In genomic region chr2:215554689-215555088, GRCh38 we compare ENCODE assay signal across 26 cellular contexts.
DNase-seq lines count a peak whose midpoint lies in the region; ATAC-seq, FAIRE-seq and TF ChIP-seq lines count a peak whose summit lies in the region.
"Had no signal": no experiment of that assay in that cellular context is flagged by ENCODE, and none has a peak within 500 bp of the region (broad histone marks: within the 10 kb centered on the region; RNA-seq: fewer than 3 reads in every experiment).

No MANE protein-coding gene starts in this region.

- H3K79me2 ChIP-seq in endothelial cell of umbilical vein (ENCODE audit: control insufficient read depth, insufficient read depth, low read length), result no peaks in the 10 kb centered on the region
- no peaks in the 10 kb centered on the region for H3K79me2 ChIP-seq in keratinocyte (ENCODE audit: control insufficient read depth, insufficient read depth, low read length)

- CTCF ChIA-PET in endothelial cell of umbilical vein (lab: Charles Lee), result interaction anchor here (0.9 to 1.1 kb wide), 5 partner anchors 11 to 100 kb away, joined by 3 to 5 read pairs (median 4); no protein-coding TSS in a partner anchor

- H3K9me3 ChIP-seq in RWPE2 (ENCODE audit: severe bottlenecking) (no peaks in the 10 kb centered on the region), endothelial cell of umbilical vein (replicated peaks; ENCODE audit: control insufficient read depth, insufficient read depth, low read length) (no peaks in the 10 kb centered on the region), keratinocyte (ENCODE audit: control insufficient read depth, low read depth, low read length) (no peaks in the 10 kb centered on the region)
- H3K9me3 ChIP-seq: neutrophil, right atrium auricular region had no signal

- H2AFZ ChIP-seq in endothelial cell of umbilical vein (ENCODE audit: low read depth, low read length) (no peak overlapping the region), keratinocyte (ENCODE audit: control insufficient read depth, low read length) (peak overlapping the region; percentile 45)

- H3K4me3 ChIP-seq in RWPE2 (ENCODE audit: severe bottlenecking) (no peak overlapping the region), endothelial cell of umbilical vein (replicated peaks in 1 of 3; ENCODE audit: insufficient read depth in 1 of 3, low read depth in 1 of 3, low read length in 3 of 3) (no peak overlapping the region), keratinocyte (ENCODE audit: control insufficient read depth in 2 of 3, extremely low read depth in 1 of 3, insufficient read depth in 2 of 3, low read depth in 1 of 3, low read length in 3 of 3) (no peak overlapping the region)
- H3K4me3 ChIP-seq: dorsolateral prefrontal cortex, lung, right atrium auricular region had no signal

- FAIRE-seq in endothelial cell of umbilical vein (lab: Jason Lieb, UNC) (no peak), keratinocyte (lab: Jason Lieb, UNC) (peak; percentile 13)
- FAIRE-seq: D721Med had no signal

- peak; percentile 94 for ATAC-seq in RWPE2 (ENCODE audit: low read depth)
- ATAC-seq: activated naive CD8-positive, alpha-beta T cell treated with anti-CD3 and anti-CD28 coated beads, Interleukin-2, amount 50 U/mL, for 24 hours; T-helper 17 cell had no signal

- TF ChIP-seq CTCF in RWPE2 (IDR thresholded peaks at IDR 0.05; ENCODE audit: poor library complexity, severe bottlenecking) (no peak), endothelial cell of umbilical vein (IDR thresholded peaks at IDR 0.05; ENCODE audit: extremely low read depth in 1 of 2, insufficient read depth in 1 of 2, low read depth in 1 of 2, low read length in 2 of 2) (no peak), keratinocyte (optimal IDR thresholded peaks at IDR 0.05 in 1 of 3, IDR thresholded peaks at IDR 0.05 in 1 of 3, conservative IDR thresholded peaks at IDR 0.05 in 1 of 3; ENCODE audit: extremely low read depth in 1 of 3, insufficient read depth in 2 of 3, low read length in 3 of 3) (no peak), nephron progenitor cell (IDR thresholded peaks at IDR 0.05) (no peak)

- dilution Hi-C loops in endothelial cell of umbilical vein (cut with MboI; ENCODE audit: extremely low pct_ligation_motif_present, low sequenced_read_pairs), result no loop called here
- dilution Hi-C loops in keratinocyte (cut with MboI; ENCODE audit: extremely low pct_ligation_motif_present, low sequenced_read_pairs), result no loop called here

- no peaks in the 10 kb centered on the region for H3K36me3 Mint-ChIP-seq in activated T-helper 1 cell treated with anti-CD3 and anti-CD28 coated beads, Interleukin-12 subunit alpha, Interleukin-12 subunit beta, Interleukin-2, Interleukin-4 antibody, amounts not matched to agents 30 ng/mL and 10 ng/mL and 1 ng/mL, durations not matched to agents 14 hours and 24 hours and 36 hours (ENCODE audit: low read depth)
- no peaks in the 10 kb centered on the region for H3K36me3 Mint-ChIP-seq in nephron progenitor cell (ENCODE audit: low read depth)
- H3K36me3 Mint-ChIP-seq: immature natural killer cell had no signal

- H3K9me1 ChIP-seq in endothelial cell of umbilical vein (replicated peaks; ENCODE audit: control insufficient read depth, extremely low read depth, insufficient read depth, low read length), result no peaks in the 10 kb centered on the region
- H3K9me1 ChIP-seq in keratinocyte (ENCODE audit: control insufficient read depth, extremely low read depth, insufficient read depth, low read length), result no peaks in the 10 kb centered on the region

- DNase-seq in AG08396 (ENCODE audit: low spot score), result peak; percentile 13
- DNase-seq in RWPE2 (ENCODE audit: low spot score), result no peak
- peak; percentile 51 for DNase-seq in endothelial cell of umbilical vein (ENCODE audit: low read depth, low spot score)
- no peak for DNase-seq in keratinocyte (ENCODE audit: low read depth, low spot score)
- no peak for DNase-seq in T-helper 1 cell
- DNase-seq in anterior cingulate cortex (lab: John Stamatoyannopoulos, UW), result no peak
- DNase-seq in activated T-helper 1 cell treated with anti-CD3 and anti-CD28 coated beads, Interleukin-12 subunit alpha, Interleukin-12 subunit beta, Interleukin-2, Interleukin-4 antibody, amounts not matched to agents 30 ng/mL and 10 ng/mL and 1 ng/mL, durations not matched to agents 14 hours and 24 hours and 36 hours (ENCODE audit: low spot score), result no peak
- no peak for DNase-seq in nephron progenitor cell
- DNase-seq: ACHN; activated CD8-positive, alpha-beta memory T cell treated with anti-CD3 and anti-CD28 coated beads, Interleukin-2, amount 50 U/mL, for 4 hours; activated effector memory CD4-positive, alpha-beta T cell treated with Interleukin-2 at 50 U/mL for 16 hours; activated naive CD8-positive, alpha-beta T cell treated with anti-CD3 and anti-CD28 coated beads, Interleukin-2, amount 50 U/mL, for 24 hours; dorsolateral prefrontal cortex; GOT3; head of caudate nucleus; immature natural killer cell; KBM-7; NCI-H748 treated with DMSO at 0.1 percent for 48 hours; SHP77 treated with DMSO at 0.1 percent for 48 hours; T-helper 17 cell; WERI-Rb-1 had no signal

- POLR2A ChIA-PET in endothelial cell of umbilical vein (lab: Charles Lee), result interaction anchor here (1.0 kb wide), 1 partner anchor 14 kb away, joined by 3 read pairs; no protein-coding TSS in a partner anchor

- intact Hi-C loops in endothelial cell of umbilical vein (cut with micrococcal nuclease), result no loop called here
- intact Hi-C loops in activated T-helper 1 cell treated with anti-CD3 and anti-CD28 coated beads, Interleukin-12 subunit alpha, Interleukin-12 subunit beta, Interleukin-2, Interleukin-4 antibody, amounts not matched to agents 30 ng/mL and 10 ng/mL and 1 ng/mL, durations not matched to agents 14 hours and 24 hours and 36 hours (cut with micrococcal nuclease), result no loop called here

- no peaks in the 10 kb centered on the region for H3K36me3 ChIP-seq in RWPE2 (ENCODE audit: low read depth)
- H3K36me3 ChIP-seq in endothelial cell of umbilical vein (ENCODE audit: control insufficient read depth in 2 of 2, extremely low read depth in 1 of 2, insufficient read depth in 2 of 2, low read length in 2 of 2), result no peaks in the 10 kb centered on the region
- no peaks in the 10 kb centered on the region for H3K36me3 ChIP-seq in keratinocyte (ENCODE audit: control insufficient read depth in 2 of 2, extremely low read depth in 1 of 2, insufficient read depth in 2 of 2, low read length in 2 of 2)
- H3K36me3 ChIP-seq: neutrophil, right atrium auricular region, WERI-Rb-1 had no signal

- peaks cover 17% of the 10 kb centered on the region for H3K4me1 ChIP-seq in RWPE2 (ENCODE audit: insufficient read depth, poor library complexity, severe bottlenecking)
- peaks cover 12% of the 10 kb centered on the region for H3K4me1 ChIP-seq in endothelial cell of umbilical vein (ENCODE audit: control insufficient read depth, extremely low read depth, insufficient read depth, low read length)
- peaks cover 12% of the 10 kb centered on the region for H3K4me1 ChIP-seq in keratinocyte (ENCODE audit: control insufficient read depth, extremely low read depth, insufficient read depth, low read length)
- H3K4me1 ChIP-seq: right atrium auricular region had no signal

- TF ChIP-seq POLR2A in endothelial cell of umbilical vein (IDR thresholded peaks at IDR 0.05; ENCODE audit: low read depth, low read length), result no peak

- H3K9me3 Mint-ChIP-seq in activated T-helper 1 cell treated with anti-CD3 and anti-CD28 coated beads, Interleukin-12 subunit alpha, Interleukin-12 subunit beta, Interleukin-2, Interleukin-4 antibody, amounts not matched to agents 30 ng/mL and 10 ng/mL and 1 ng/mL, durations not matched to agents 14 hours and 24 hours and 36 hours, result no peaks in the 10 kb centered on the region
- H3K9me3 Mint-ChIP-seq in nephron progenitor cell, result peaks cover 3% of the 10 kb centered on the region
- H3K9me3 Mint-ChIP-seq: activated naive CD8-positive, alpha-beta T cell treated with anti-CD3 and anti-CD28 coated beads, Interleukin-2, amount 50 U/mL, for 24 hours; immature natural killer cell had no signal

- H3K4me2 ChIP-seq in endothelial cell of umbilical vein (ENCODE audit: insufficient read depth, low read length), result no peak overlapping the region
- H3K4me2 ChIP-seq in keratinocyte (ENCODE audit: control insufficient read depth, extremely low read depth, insufficient read depth, low read depth, low read length), result peak overlapping the region; percentile 58

- peaks cover 3% of the 10 kb centered on the region for H3K27me3 Mint-ChIP-seq in activated T-helper 1 cell treated with anti-CD3 and anti-CD28 coated beads, Interleukin-12 subunit alpha, Interleukin-12 subunit beta, Interleukin-2, Interleukin-4 antibody, amounts not matched to agents 30 ng/mL and 10 ng/mL and 1 ng/mL, durations not matched to agents 14 hours and 24 hours and 36 hours (ENCODE audit: insufficient read depth)
- peaks cover 3% of the 10 kb centered on the region for H3K27me3 Mint-ChIP-seq in nephron progenitor cell (ENCODE audit: low read depth, poor library complexity)
- H3K27me3 Mint-ChIP-seq: activated naive CD8-positive, alpha-beta T cell treated with anti-CD3 and anti-CD28 coated beads, Interleukin-2, amount 50 U/mL, for 24 hours; T-helper 17 cell had no signal

- H3K27ac ChIP-seq in RWPE2 (ENCODE audit: poor library complexity, severe bottlenecking), result peak overlapping the region; percentile 85
- H3K27ac ChIP-seq in endothelial cell of umbilical vein (ENCODE audit: insufficient read depth, low read depth, low read length), result no peak overlapping the region
- H3K27ac ChIP-seq in keratinocyte (ENCODE audit: control insufficient read depth, insufficient read depth, low read length), result no peak overlapping the region
- H3K27ac ChIP-seq: C4-2B, dorsolateral prefrontal cortex, neutrophil, right atrium auricular region, WERI-Rb-1 had no signal

- no peak overlapping the region for H3K4me3 Mint-ChIP-seq in activated T-helper 1 cell treated with anti-CD3 and anti-CD28 coated beads, Interleukin-12 subunit alpha, Interleukin-12 subunit beta, Interleukin-2, Interleukin-4 antibody, amounts not matched to agents 30 ng/mL and 10 ng/mL and 1 ng/mL, durations not matched to agents 14 hours and 24 hours and 36 hours
- H3K4me3 Mint-ChIP-seq in nephron progenitor cell, result no peak overlapping the region
- H3K4me3 Mint-ChIP-seq: activated naive CD8-positive, alpha-beta T cell treated with anti-CD3 and anti-CD28 coated beads, Interleukin-2, amount 50 U/mL, for 24 hours; immature natural killer cell; T-helper 17 cell had no signal

- H4K20me1 ChIP-seq in endothelial cell of umbilical vein (replicated peaks; ENCODE audit: control insufficient read depth, extremely low read depth, insufficient read depth, low read length), result no peaks in the 10 kb centered on the region
- H4K20me1 ChIP-seq in keratinocyte (ENCODE audit: control insufficient read depth, extremely low read depth, insufficient read depth, low read length), result no peaks in the 10 kb centered on the region

- no peak overlapping the region for H3K27ac Mint-ChIP-seq in activated T-helper 1 cell treated with anti-CD3 and anti-CD28 coated beads, Interleukin-12 subunit alpha, Interleukin-12 subunit beta, Interleukin-2, Interleukin-4 antibody, amounts not matched to agents 30 ng/mL and 10 ng/mL and 1 ng/mL, durations not matched to agents 14 hours and 24 hours and 36 hours
- no peak overlapping the region for H3K27ac Mint-ChIP-seq in nephron progenitor cell
- H3K27ac Mint-ChIP-seq: activated naive CD8-positive, alpha-beta T cell treated with anti-CD3 and anti-CD28 coated beads, Interleukin-2, amount 50 U/mL, for 24 hours; immature natural killer cell; T-helper 17 cell had no signal

- H3K27me3 ChIP-seq in RWPE2 (ENCODE audit: insufficient read depth, poor library complexity, severe bottlenecking) (no peaks in the 10 kb centered on the region), endothelial cell of umbilical vein (ENCODE audit: control insufficient read depth in 2 of 2, insufficient read depth in 2 of 2, low read length in 2 of 2) (no peaks in the 10 kb centered on the region), keratinocyte (ENCODE audit: control insufficient read depth, extremely low read depth, insufficient read depth, low read length) (no peaks in the 10 kb centered on the region)
- H3K27me3 ChIP-seq: dorsolateral prefrontal cortex, neutrophil, right atrium auricular region had no signal

- no peak overlapping the region for H3K9ac ChIP-seq in endothelial cell of umbilical vein (replicated peaks; ENCODE audit: extremely low read depth, insufficient read depth, low read length)
- no peak overlapping the region for H3K9ac ChIP-seq in keratinocyte (ENCODE audit: control insufficient read depth, extremely low read depth, insufficient read depth, low read length)

- BruUV-seq in endothelial cell of umbilical vein (replicated peaks; lab: Mats Ljungman, UMichigan), result no TSS peak

- no peaks in the 10 kb centered on the region for H3K4me1 Mint-ChIP-seq in activated T-helper 1 cell treated with anti-CD3 and anti-CD28 coated beads, Interleukin-12 subunit alpha, Interleukin-12 subunit beta, Interleukin-2, Interleukin-4 antibody, amounts not matched to agents 30 ng/mL and 10 ng/mL and 1 ng/mL, durations not matched to agents 14 hours and 24 hours and 36 hours (ENCODE audit: low read depth)
- no peaks in the 10 kb centered on the region for H3K4me1 Mint-ChIP-seq in nephron progenitor cell
- H3K4me1 Mint-ChIP-seq: activated naive CD8-positive, alpha-beta T cell treated with anti-CD3 and anti-CD28 coated beads, Interleukin-2, amount 50 U/mL, for 24 hours; immature natural killer cell; T-helper 17 cell had no signal

Comparison
In these comparisons a context has a peak if more than half of its experiments do, and no peak if none do; other contexts are left out.
1. DNase-seq: peak in AG08396 (single experiment) and endothelial cell of umbilical vein (single experiment); none in RWPE2 (single experiment), keratinocyte (single experiment), T-helper 1 cell (0 of 5), anterior cingulate cortex (0 of 58), activated T-helper 1 cell treated with anti-CD3 and anti-CD28 coated beads, Interleukin-12 subunit alpha, Interleukin-12 subunit beta, Interleukin-2, Interleukin-4 antibody, amounts not matched to agents 30 ng/mL and 10 ng/mL and 1 ng/mL, durations not matched to agents 14 hours and 24 hours and 36 hours (single experiment) and nephron progenitor cell (single experiment).